ENCODE assay signal across 8 cellular contexts in the genomic region with DNA sequence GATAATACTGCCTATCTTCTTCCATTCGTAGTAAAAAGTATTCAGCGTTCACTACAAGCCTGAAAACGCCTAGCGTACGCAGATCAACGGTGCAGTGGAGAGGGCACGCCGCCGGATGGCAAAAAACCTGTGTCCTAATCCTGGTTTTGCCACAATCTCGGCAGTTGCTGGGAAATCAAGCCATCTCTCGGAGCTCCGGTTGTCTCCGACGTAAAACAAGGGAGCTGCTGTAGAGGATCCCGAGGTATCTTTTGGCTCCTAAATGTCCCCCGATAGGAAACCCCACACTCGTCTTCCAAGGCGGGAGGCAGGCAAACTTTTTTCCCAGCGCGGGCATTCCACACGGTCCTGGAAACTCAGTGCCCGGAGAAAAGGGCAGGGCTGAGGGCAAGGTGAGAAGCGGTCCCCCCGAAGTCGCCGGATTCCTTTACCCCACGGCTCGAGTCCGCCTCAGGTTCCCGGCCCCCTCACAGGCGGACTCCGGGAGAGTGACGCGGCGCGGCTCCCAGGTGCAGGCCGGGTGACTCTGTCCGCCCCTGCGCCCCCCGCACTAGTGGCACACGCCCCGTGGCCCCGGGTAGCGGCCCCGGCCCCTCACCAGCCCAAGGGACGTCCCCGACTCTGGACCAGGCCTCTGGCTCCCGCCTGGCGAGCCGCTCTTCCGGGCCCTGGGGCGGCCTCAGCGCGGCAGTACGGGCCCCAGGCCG. TPM values are rescaled to one million over a fixed set of nuclear protein-coding genes. Genes with fewer than 3 reads are reported as not detected.
A peak's percentile ranks its signal among the peaks of the same experiment; 100 is the strongest.
DNase-seq lines count a peak whose midpoint lies in the region; ATAC-seq and TF ChIP-seq lines count a peak whose summit lies in the region.

No MANE protein-coding gene starts in this region.

- H3K36me3 ChIP-seq in KMS-11 (ENCODE audit: insufficient read depth) (peaks cover 4% of the 10 kb centered on the region; the same call in 1 of the 2 replicates), lung (ENCODE audit: control insufficient read depth in 2 of 2, insufficient read depth in 2 of 2, low read length in 2 of 2) (no peaks in the 10 kb centered on the region)

- H4K20me1 ChIP-seq in KMS-11 (ENCODE audit: insufficient read depth) = no peaks in the 10 kb centered on the region

- H3K4me1 ChIP-seq in KMS-11 (ENCODE audit: low read depth, poor library complexity, severe bottlenecking) = peaks cover 27% of the 10 kb centered on the region
- H3K4me1 ChIP-seq in lung (ENCODE audit: control insufficient read depth in 2 of 2, insufficient read depth in 2 of 2, low read length in 2 of 2) = peaks cover 3 to 7% of the 10 kb centered on the region in 2 donors

- no peaks in the 10 kb centered on the region for H3K27me3 ChIP-seq in KMS-11 (ENCODE audit: insufficient read depth, low read depth)
- H3K27me3 ChIP-seq in lung (ENCODE audit: control insufficient read depth, insufficient read depth) = no peaks in the 10 kb centered on the region

- H3K79me2 ChIP-seq in KMS-11 (ENCODE audit: insufficient read depth, low read depth) = peaks cover 50% of the 10 kb centered on the region

- ATAC-seq in GM18519 (IDR thresholded peaks at IDR 0.05; ENCODE audit: low FRiP score, unreplicated experiment) (peak; percentile 5), lung (ENCODE audit: insufficient read depth, low FRiP score) (peak; percentile 14)

- peak overlapping the region; percentile 99 for H3K9ac ChIP-seq in KMS-11

- 0 out of 2 replicates have a peak, but pooled peaks have one; percentile 14 for TF ChIP-seq CTCF in KMS-11 (conservative IDR thresholded peaks at IDR 0.05; ENCODE audit: low read depth, low read length)
- no peak for TF ChIP-seq CTCF in lung (IDR thresholded peaks at IDR 0.05; ENCODE audit: control extremely low read depth, extremely low read depth)

- DNase-seq in A172 (ENCODE audit: low spot score) (peak; percentile 42), lung (ENCODE audit: low spot score) (peak; percentile 39), cerebellar nuclear complex (lab: John Stamatoyannopoulos, UW) (no peak)
- DNase-seq in activated CD4-positive, alpha-beta T cell treated with anti-CD3 and anti-CD28 coated beads for 4 hours = peak; percentile 28 to 33
- DNase-seq in effector CD4-positive, alpha-beta T cell = peak; percentile 14
- peak in 5 of 6 experiments; percentile 3 to 58 (median 34) for DNase-seq in stimulated activated naive CD4-positive, alpha-beta T cell (lab: John Stamatoyannopoulos, UW)

- 0 to 1% methylated on average over 49 to 56 of the region's 56 CpGs for WGBS in lung, 2 donors

- peak overlapping the region; percentile 99 for H2AFZ ChIP-seq in KMS-11 (ENCODE audit: low read depth)

- peak overlapping the region; percentile 79 for H3K4me2 ChIP-seq in KMS-11

- H3K27ac ChIP-seq in KMS-11 = peak overlapping the region; percentile 98
- H3K27ac ChIP-seq in lung (ENCODE audit: low read depth in 1 of 2, low read length in 1 of 2) = peak overlapping the region; percentile 94 to 97

- no peaks in the 10 kb centered on the region for H3K9me3 ChIP-seq in lung (ENCODE audit: control insufficient read depth in 2 of 2, insufficient read depth in 1 of 2, low read length in 1 of 2)

- peak overlapping the region; percentile 65 for H3K4me3 ChIP-seq in KMS-11 (IDR thresholded peaks at IDR 0.05; ENCODE audit: insufficient read depth, low read depth, low read length)
- peak overlapping the region; percentile 81 for H3K4me3 ChIP-seq in lung

RNA-seq across cellular contexts. Expression of gene IDE, which starts 0.6 kb away (rescaled TPM):
- total RNA-seq in A172 (2014; rRNA removed; shearing (Covaris generic)) = 55.1 and 72.9 TPM in 2 replicates
- 10 to 100 TPM; 31.6 to 39.2 TPM for total RNA-seq in lung
- polyA plus RNA-seq in lung = 10 to 100 TPM in 1 of 2 donors, 1 to 10 TPM in 1; 9.1 to 10.4 TPM

RNA-seq across cellular contexts. Expression of gene KIF11, which starts 19.7 kb away (rescaled TPM):
- 68.6 and 74.3 TPM in 2 replicates for total RNA-seq in A172 (2014; rRNA removed; shearing (Covaris generic))
- total RNA-seq in lung = 1 to 10 TPM; 1.3 to 7.5 TPM
- 1 to 10 TPM; 1.0 to 1.1 TPM for polyA plus RNA-seq in lung

Comparison
In these comparisons a context has a peak if more than half of its experiments do, and no peak if none do; other contexts are left out.
1. DNase-seq: peak in A172 (single experiment), activated CD4-positive, alpha-beta T cell treated with anti-CD3 and anti-CD28 coated beads for 4 hours (2 of 2), effector CD4-positive, alpha-beta T cell (single experiment), lung (single experiment) and stimulated activated naive CD4-positive, alpha-beta T cell (5 of 6); none in cerebellar nuclear complex (0 of 2).